ENCODE assay signal across 1 cellular context in the genomic region with DNA sequence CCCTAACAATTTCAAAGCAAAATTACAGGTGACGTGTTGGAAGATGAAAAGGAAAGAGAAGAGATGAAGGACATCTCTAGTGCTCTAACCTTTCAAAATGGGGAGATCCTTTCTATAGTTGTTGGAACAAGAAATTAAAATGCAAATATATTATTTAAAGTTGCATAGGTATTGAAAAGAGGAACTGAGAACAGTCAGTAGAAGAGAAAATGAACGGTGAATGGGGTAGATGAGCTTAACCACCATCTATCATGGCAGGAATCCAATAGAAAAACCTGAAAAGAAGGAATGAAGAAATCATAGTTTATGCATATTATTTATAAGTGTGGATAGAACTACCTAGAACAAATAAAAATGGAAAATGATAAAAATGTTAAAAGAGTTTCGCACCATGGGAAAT.
TF ChIP-seq lines count a peak whose summit lies in the region.

No MANE protein-coding gene starts in this region.

TF ChIP-seq in GM12878, 131 proteins besides CTCF, POLR2A, EP300 and RAD21 (continued from another document):
- TF ChIP-seq, protein P1, sequence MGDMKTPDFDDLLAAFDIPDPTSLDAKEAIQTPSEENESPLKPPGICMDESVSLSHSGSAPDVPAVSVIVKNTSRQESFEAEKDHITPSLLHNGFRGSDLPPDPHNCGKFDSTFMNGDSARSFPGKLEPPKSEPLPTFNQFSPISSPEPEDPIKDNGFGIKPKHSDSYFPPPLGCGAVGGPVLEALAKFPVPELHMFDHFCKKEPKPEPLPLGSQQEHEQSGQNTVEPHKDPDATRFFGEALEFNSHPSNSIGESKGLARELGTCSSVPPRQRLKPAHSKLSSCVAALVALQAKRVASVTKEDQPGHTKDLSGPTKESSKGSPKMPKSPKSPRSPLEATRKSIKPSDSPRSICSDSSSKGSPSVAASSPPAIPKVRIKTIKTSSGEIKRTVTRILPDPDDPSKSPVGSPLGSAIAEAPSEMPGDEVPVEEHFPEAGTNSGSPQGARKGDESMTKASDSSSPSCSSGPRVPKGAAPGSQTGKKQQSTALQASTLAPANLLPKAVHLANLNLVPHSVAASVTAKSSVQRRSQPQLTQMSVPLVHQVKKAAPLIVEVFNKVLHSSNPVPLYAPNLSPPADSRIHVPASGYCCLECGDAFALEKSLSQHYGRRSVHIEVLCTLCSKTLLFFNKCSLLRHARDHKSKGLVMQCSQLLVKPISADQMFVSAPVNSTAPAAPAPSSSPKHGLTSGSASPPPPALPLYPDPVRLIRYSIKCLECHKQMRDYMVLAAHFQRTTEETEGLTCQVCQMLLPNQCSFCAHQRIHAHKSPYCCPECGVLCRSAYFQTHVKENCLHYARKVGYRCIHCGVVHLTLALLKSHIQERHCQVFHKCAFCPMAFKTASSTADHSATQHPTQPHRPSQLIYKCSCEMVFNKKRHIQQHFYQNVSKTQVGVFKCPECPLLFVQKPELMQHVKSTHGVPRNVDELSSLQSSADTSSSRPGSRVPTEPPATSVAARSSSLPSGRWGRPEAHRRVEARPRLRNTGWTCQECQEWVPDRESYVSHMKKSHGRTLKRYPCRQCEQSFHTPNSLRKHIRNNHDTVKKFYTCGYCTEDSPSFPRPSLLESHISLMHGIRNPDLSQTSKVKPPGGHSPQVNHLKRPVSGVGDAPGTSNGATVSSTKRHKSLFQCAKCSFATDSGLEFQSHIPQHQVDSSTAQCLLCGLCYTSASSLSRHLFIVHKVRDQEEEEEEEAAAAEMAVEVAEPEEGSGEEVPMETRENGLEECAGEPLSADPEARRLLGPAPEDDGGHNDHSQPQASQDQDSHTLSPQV (IDR thresholded peaks at IDR 0.05), result no peak
- TF ChIP-seq NR2F1 (conservative IDR thresholded peaks at IDR 0.05), result no peak
- peak; percentile 19 to 21; a peak in 1 of 4 replicates for TF ChIP-seq IKZF2 (IDR thresholded peaks at IDR 0.05)
- TF ChIP-seq SREBF2 (IDR thresholded peaks at IDR 0.05; ENCODE audit: low read length), result no peak
- TF ChIP-seq RUNX3 (IDR thresholded peaks at IDR 0.05; ENCODE audit: low read length), result peak; percentile 33
- no peak for TF ChIP-seq CBFB (IDR thresholded peaks at IDR 0.05; ENCODE audit: low read depth)
- no peak for TF ChIP-seq SMC3 (IDR thresholded peaks at IDR 0.05; ENCODE audit: borderline replicate concordance, low read length)
- TF ChIP-seq MEF2B (IDR thresholded peaks at IDR 0.05; ENCODE audit: partially characterized antibody, poor library complexity, severe bottlenecking), result no peak
TF ChIP-seq in GM12878: peak in this region for 3.
